ENCODE assay signal across 8 cellular contexts in genomic region chr1:52055066-52055853, GRCh38. TPM values are rescaled to one million over a fixed set of nuclear protein-coding genes. Genes with fewer than 3 reads are reported as not detected.
DNase-seq lines count a peak whose midpoint lies in the region; ATAC-seq, FAIRE-seq and TF ChIP-seq lines count a peak whose summit lies in the region.

Gene TXNDC12 (minus strand): TSS chr1:52055191. CDS start chr1:52055096, 95 bp downstream.

- peaks cover 5 to 6% of the 10 kb centered on the region in 2 donors for H3K36me3 ChIP-seq in kidney (ENCODE audit: control insufficient read depth in 1 of 2, insufficient read depth in 2 of 2, low read length in 2 of 2)

- ATAC-seq in GM19023 (IDR thresholded peaks at IDR 0.05; ENCODE audit: unreplicated experiment) (peak; percentile 45), HG03432 (IDR thresholded peaks at IDR 0.05; ENCODE audit: unreplicated experiment) (peak; percentile 38)

- TF ChIP-seq CTCF in AG09309 (IDR thresholded peaks at IDR 0.05; ENCODE audit: control insufficient read depth, insufficient read depth, low read depth, low read length, missing control alignments), result no peak
- no peak for TF ChIP-seq CTCF in kidney (IDR thresholded peaks at IDR 0.05; ENCODE audit: borderline replicate concordance, extremely low read depth, insufficient read depth)

- peak within 1 kb of the TSS; percentile 90 to 93 for H3K27ac ChIP-seq in kidney (ENCODE audit: low read depth in 2 of 2, low read length in 2 of 2)

- FAIRE-seq in kidney (lab: Jason Lieb, UNC), result no peak

- no peaks in the 10 kb centered on the region for H3K9me3 ChIP-seq in kidney (ENCODE audit: control insufficient read depth in 1 of 2, low read length in 2 of 2)

- H3K9ac ChIP-seq in kidney (ENCODE audit: low read length in 2 of 2), result peak within 1 kb of the TSS; percentile 80 to 96

- H3K4me3 ChIP-seq in AG09309 (ENCODE audit: control insufficient read depth, low read depth, low read length), result peak within 1 kb of the TSS; percentile 89
- H3K4me3 ChIP-seq in kidney (ENCODE audit: low read length in 2 of 2), result peak within 1 kb of the TSS; percentile 82 to 88

- intact Hi-C loops in kidney (cut with DNase I), result no loop called here

- H3K4me1 ChIP-seq in kidney (ENCODE audit: control insufficient read depth in 1 of 2, insufficient read depth in 1 of 2, low read depth in 1 of 2, low read length in 2 of 2), result peaks cover 17 to 24% of the 10 kb centered on the region in 2 donors

- peak; percentile 90 for DNase-seq in AG09309 (ENCODE audit: low read depth)
- peak; percentile 79 for DNase-seq in NCI-H510A (lab: John Stamatoyannopoulos, UW)
- peak; percentile 40 to 53 for DNase-seq in activated CD4-positive, alpha-beta T cell treated with anti-CD3 and anti-CD28 coated beads for 24 hours (ENCODE audit: low read depth in 2 of 2)
- peak; percentile 91 for DNase-seq in cerebellum (ENCODE audit: low spot score)
- DNase-seq in kidney, result peak; percentile 93
- DNase-seq in stimulated activated CD4-positive, alpha-beta T cell treated with anti-CD3 and anti-CD28 coated beads, Interleukin-15, amount 100 ng/mL, for 24 hours, result peak; percentile 83

RNA-seq across cellular contexts. Expression of gene TXNDC12, which starts in this region (rescaled TPM):
- 18.6 TPM for total RNA-seq in cerebellum
- 46.0 TPM for total RNA-seq in kidney
- 40.5 TPM for polyA plus RNA-seq in kidney (ENCODE audit: insufficient read depth, low read depth, low replicate concordance)

Comparison
In these comparisons a context has a peak if more than half of its experiments do, and no peak if none do; other contexts are left out.
1. Peak in every context shown above with its lines: DNase-seq, ATAC-seq, H3K4me3 ChIP-seq and H3K27ac ChIP-seq.